In the genomic region with DNA sequence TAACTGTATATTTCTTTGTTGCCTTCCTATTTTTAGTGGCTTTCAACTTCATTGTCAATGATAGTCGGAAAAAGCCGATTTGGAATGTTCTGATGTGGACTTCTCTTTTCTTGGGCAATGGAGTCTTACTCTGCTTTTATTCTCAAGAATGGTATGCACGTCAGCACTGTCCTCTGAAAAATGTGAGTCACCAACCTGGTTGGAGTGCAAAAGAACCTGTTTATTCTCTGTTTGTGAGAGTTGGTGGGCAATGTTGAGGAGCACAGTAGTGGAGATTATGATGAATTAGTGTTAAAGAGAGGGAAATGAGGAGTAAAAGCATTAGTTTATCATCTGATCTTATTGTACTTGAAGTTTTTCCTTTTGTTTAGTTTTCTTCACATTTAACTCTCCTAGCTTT, we compare ENCODE assay signal across 21 cellular contexts. TPM values are rescaled to one million over a fixed set of nuclear protein-coding genes. Genes with fewer than 3 reads are reported as not detected.
"Had no signal": no experiment of that assay in that cellular context is flagged by ENCODE, and none has a peak within 500 bp of the region (broad histone marks: within the 10 kb centered on the region; RNA-seq: fewer than 3 reads in every experiment).

No MANE protein-coding gene starts in this region.

- H3K4me1 Mint-ChIP-seq: endodermal cell, WTC11 had no signal

- H3K27me3 ChIP-seq: adrenal gland, cardiac muscle cell, left lung, right atrium auricular region, testis, upper lobe of left lung had no signal

- H3K9me3 ChIP-seq: adrenal gland, left lung, prostate gland, right atrium auricular region, testis, upper lobe of left lung had no signal

- H3K4me3 Mint-ChIP-seq: endodermal cell; T-helper 2 cell treated with Interferon-gamma antibody and Interleukin-4, amounts not matched to agents 5 μg/mL and 100 μg/mL, for 36 hours; WTC11 had no signal

- H3K27ac ChIP-seq: cardiac muscle cell, left lung, prostate gland, right atrium auricular region, SK-N-MC, testis, upper lobe of left lung had no signal

- H3K27ac Mint-ChIP-seq: endodermal cell; T-helper 2 cell treated with Interferon-gamma antibody and Interleukin-4, amounts not matched to agents 5 μg/mL and 100 μg/mL, for 36 hours; WTC11 had no signal

- H3K9me3 Mint-ChIP-seq: endodermal cell; T-helper 2 cell treated with Interferon-gamma antibody and Interleukin-4, amounts not matched to agents 5 μg/mL and 100 μg/mL, for 36 hours; WTC11 had no signal

- H3K36me3 Mint-ChIP-seq: WTC11 had no signal

- H3K36me3 ChIP-seq: prostate gland had no signal

- DNase-seq: activated CD4-positive, alpha-beta T cell treated with anti-CD3 and anti-CD28 coated beads for 4 hours; activated CD8-positive, alpha-beta memory T cell treated with anti-CD3 and anti-CD28 coated beads for 24 hours; activated CD8-positive, alpha-beta memory T cell treated with anti-CD3 and anti-CD28 coated beads, Interleukin-2, amount 50 U/mL, for 48 hours; adrenal gland; endodermal cell; head of caudate nucleus; kidney; left lung; mammary epithelial cell; testis; upper lobe of left lung had no signal

- ATAC-seq: left lung, WTC11 had no signal

- FAIRE-seq: colon, frontal cortex, kidney had no signal

- H3K4me3 ChIP-seq: adrenal gland, cardiac muscle cell, left lung, prostate gland, right atrium auricular region, SK-N-MC, testis, upper lobe of left lung had no signal

- H3K4me1 ChIP-seq: left lung, prostate gland, testis, upper lobe of left lung had no signal

RNA-seq across cellular contexts. Expression of gene AXDND1, which starts 14.5 kb away (rescaled TPM):
- total RNA-seq: epithelial cell of proximal tubule, mononuclear cell, right atrium auricular region, WTC11 had no signal
